ENCODE assay signal across 16 cellular contexts in genomic region chr20:8062781-8063180, GRCh38.
"Had no signal": no experiment of that assay in that cellular context is flagged by ENCODE, and none has a peak within 500 bp of the region (broad histone marks: within the 10 kb centered on the region; RNA-seq: fewer than 3 reads in every experiment).

No MANE protein-coding gene starts in this region.

- H3K4me2 ChIP-seq: neural progenitor cell had no signal

- ATAC-seq: activated CD4-positive, CD25-positive, alpha-beta regulatory T cell treated with anti-CD3 and anti-CD28 coated beads, Interleukin-2, amount 50 U/mL, for 24 hours; lower lobe of right lung; pancreas; stimulated activated memory B cell treated with anti-CD40 and anti-IgM and Interleukin-4, amounts not matched to agents 10 μg/mL and 1 μg/mL and 100 μg/mL, for 72 hours had no signal

- H3K27ac ChIP-seq: cardiac muscle cell, lower lobe of right lung, neural progenitor cell, pancreas, tibial artery, vagina had no signal

- H3K4me3 ChIP-seq: cardiac muscle cell, lower lobe of right lung, neural progenitor cell, pancreas, tibial artery, vagina had no signal

- H2AFZ ChIP-seq: neural progenitor cell had no signal

- DNase-seq: activated naive CD4-positive, alpha-beta T cell; endodermal cell; glutamatergic neuron; hypothalamus; lower lobe of right lung; naive B cell; pancreas; stimulated activated CD4-positive, alpha-beta T cell treated with anti-CD3 and anti-CD28 coated beads, Interleukin-2, amount 100 ng/mL, for 48 hours; T-helper 1 cell; T1000; tibial artery had no signal

- H3K9ac ChIP-seq: neural progenitor cell had no signal

- H3K9me3 ChIP-seq: lower lobe of right lung, pancreas, tibial artery, vagina had no signal

- H3K36me3 ChIP-seq: cardiac muscle cell, lower lobe of right lung, neural progenitor cell, pancreas, tibial artery, vagina had no signal

- H3K4me1 ChIP-seq: lower lobe of right lung, neural progenitor cell, pancreas, tibial artery, vagina had no signal

- H3K27me3 ChIP-seq: cardiac muscle cell, neural progenitor cell, tibial artery, vagina had no signal
